In genomic region chr6:157594292-157594691, GRCh38 we compare ENCODE assay signal across 17 cellular contexts.
DNase-seq lines count a peak whose midpoint lies in the region; ATAC-seq and TF ChIP-seq lines count a peak whose summit lies in the region.
"Had no signal": no experiment of that assay in that cellular context is flagged by ENCODE, and none has a peak within 500 bp of the region (broad histone marks: within the 10 kb centered on the region; RNA-seq: fewer than 3 reads in every experiment).

No MANE protein-coding gene starts in this region.

- no peaks in the 10 kb centered on the region for H3K9me2 ChIP-seq in HCT116 (ENCODE audit: insufficient read depth)

- H3K4me1 Mint-ChIP-seq in activated CD4-positive, alpha-beta T cell treated with anti-CD3 and anti-CD28 coated beads, Interleukin-2, amount 10 ng/mL, durations not matched to agents 7 days and 5 days = peaks cover 12% of the 10 kb centered on the region
- peaks cover 6% of the 10 kb centered on the region for H3K4me1 Mint-ChIP-seq in activated CD4-positive, alpha-beta T cell treated with anti-CD3 and anti-CD28 coated beads, Interleukin-2, amount 10 ng/mL, durations not matched to agents 24 days and 14 days
- peaks cover 42% of the 10 kb centered on the region for H3K4me1 Mint-ChIP-seq in stimulated activated memory B cell treated with anti-CD40 and anti-IgM and Interleukin-4, amounts not matched to agents 10 μg/mL and 1 μg/mL and 100 μg/mL, for 72 hours

- POLR2A ChIA-PET in activated CD4-positive, alpha-beta T cell treated with anti-CD3 and anti-CD28 coated beads, Interleukin-2, amount 10 ng/mL, durations not matched to agents 7 days and 5 days (lab: Charles Lee) = no interaction called here
- POLR2A ChIA-PET in HCT116 (lab: Charles Lee) = no interaction called here

- no peaks in the 10 kb centered on the region for H3K27me3 Mint-ChIP-seq in activated CD4-positive, alpha-beta T cell treated with anti-CD3 and anti-CD28 coated beads, Interleukin-2, amount 10 ng/mL, durations not matched to agents 7 days and 5 days
- no peaks in the 10 kb centered on the region for H3K27me3 Mint-ChIP-seq in activated CD4-positive, alpha-beta T cell treated with anti-CD3 and anti-CD28 coated beads, Interleukin-2, amount 10 ng/mL, durations not matched to agents 24 days and 14 days
- no peaks in the 10 kb centered on the region for H3K27me3 Mint-ChIP-seq in stimulated activated memory B cell treated with anti-CD40 and anti-IgM and Interleukin-4, amounts not matched to agents 10 μg/mL and 1 μg/mL and 100 μg/mL, for 72 hours
- H3K27me3 Mint-ChIP-seq: CD8-positive, alpha-beta memory T cell had no signal

- H3K9me3 Mint-ChIP-seq in activated CD4-positive, alpha-beta T cell treated with anti-CD3 and anti-CD28 coated beads, Interleukin-2, amount 10 ng/mL, durations not matched to agents 7 days and 5 days = peaks cover 15% of the 10 kb centered on the region
- H3K9me3 Mint-ChIP-seq in activated CD4-positive, alpha-beta T cell treated with anti-CD3 and anti-CD28 coated beads, Interleukin-2, amount 10 ng/mL, durations not matched to agents 24 days and 14 days = peaks cover 11% of the 10 kb centered on the region
- H3K9me3 Mint-ChIP-seq in stimulated activated memory B cell treated with anti-CD40 and anti-IgM and Interleukin-4, amounts not matched to agents 10 μg/mL and 1 μg/mL and 100 μg/mL, for 72 hours = peaks cover 6% of the 10 kb centered on the region

- TF ChIP-seq POLR2A in HCT116 (IDR thresholded peaks at IDR 0.05; ENCODE audit: borderline replicate concordance, extremely low read depth, insufficient read depth, insufficient read length) = no peak

- H3K27me3 ChIP-seq in HCT116 (ENCODE audit: insufficient read depth, low read length) = no peaks in the 10 kb centered on the region
- H3K27me3 ChIP-seq: BLaER1 had no signal

- H3K4me3 Mint-ChIP-seq in activated CD4-positive, alpha-beta T cell treated with anti-CD3 and anti-CD28 coated beads, Interleukin-2, amount 10 ng/mL, durations not matched to agents 7 days and 5 days = no peak overlapping the region
- H3K4me3 Mint-ChIP-seq in activated CD4-positive, alpha-beta T cell treated with anti-CD3 and anti-CD28 coated beads, Interleukin-2, amount 10 ng/mL, durations not matched to agents 24 days and 14 days = no peak overlapping the region
- H3K4me3 Mint-ChIP-seq in stimulated activated memory B cell treated with anti-CD40 and anti-IgM and Interleukin-4, amounts not matched to agents 10 μg/mL and 1 μg/mL and 100 μg/mL, for 72 hours = no peak overlapping the region
- H3K4me3 Mint-ChIP-seq: CD8-positive, alpha-beta memory T cell had no signal

- no peak overlapping the region for H3K9ac ChIP-seq in HCT116 (ENCODE audit: low read length)
- H3K9ac ChIP-seq: BLaER1, GM23248 had no signal

- intact Hi-C loops in activated CD4-positive, alpha-beta T cell treated with anti-CD3 and anti-CD28 coated beads, Interleukin-2, amount 10 ng/mL, durations not matched to agents 24 days and 14 days (cut with micrococcal nuclease) = no loop called here
- intact Hi-C loops in HCT116 (cut with micrococcal nuclease) = no loop called here

- no peak for ATAC-seq in HCT116
- ATAC-seq in stimulated activated memory B cell treated with anti-CD40 and anti-IgM and Interleukin-4, amounts not matched to agents 10 μg/mL and 1 μg/mL and 100 μg/mL, for 72 hours = no peak
- ATAC-seq: HepG2 had no signal

- no peak for DNase-seq in activated CD4-positive, alpha-beta T cell treated with anti-CD3 and anti-CD28 coated beads, Interleukin-2, amount 10 ng/mL, durations not matched to agents 7 days and 5 days
- DNase-seq in activated CD4-positive, alpha-beta T cell treated with anti-CD3 and anti-CD28 coated beads, Interleukin-2, amount 10 ng/mL, durations not matched to agents 24 days and 14 days = no peak
- no peak for DNase-seq in HCT116 (ENCODE audit: low read depth, low spot score)
- peak; percentile 24 for DNase-seq in islet precursor cell
- DNase-seq in GM03348 (ENCODE audit: low spot score) = no peak
- no peak for DNase-seq in NCI-H69 (lab: John Stamatoyannopoulos, UW)
- DNase-seq in NCI-H2171 treated with DMSO at 0.1 percent for 48 hours (lab: John Stamatoyannopoulos, UW) = no peak
- DNase-seq: CD8-positive, alpha-beta memory T cell; DMS53; GF-D8; GM23248; H7; KBM-7 had no signal

- H3K4me2 ChIP-seq in HCT116 (ENCODE audit: low read length) = no peak overlapping the region
- H3K4me2 ChIP-seq: BLaER1 had no signal

- TF ChIP-seq RAD21 in HCT116 (IDR thresholded peaks at IDR 0.05; ENCODE audit: low read depth) = 0 out of 2 replicates have a peak, but pooled peaks have one; percentile 5

- no TSS peak for BruUV-seq in HCT116 (replicated peaks; lab: Mats Ljungman, UMichigan)

- no peak overlapping the region for H2AFZ ChIP-seq in HCT116 (ENCODE audit: low read depth, low read length, poor library complexity, severe bottlenecking)
- H2AFZ ChIP-seq: GM23248 had no signal

- no peak for TF ChIP-seq CTCF in HCT116 (IDR thresholded peaks at IDR 0.05 in 2 of 3, conservative IDR thresholded peaks at IDR 0.05 in 1 of 3; ENCODE audit: borderline replicate concordance in 1 of 3, insufficient read depth in 1 of 3, low read depth in 2 of 3, low read length in 2 of 3)

- no peaks in the 10 kb centered on the region for H3K36me3 ChIP-seq in HCT116 (ENCODE audit: control insufficient read depth in 1 of 2, insufficient read depth in 2 of 2, low read length in 2 of 2)

- no peak overlapping the region for H3K4me3 ChIP-seq in HCT116 (replicated peaks in 1 of 2; ENCODE audit: low read depth in 1 of 2, low read length in 2 of 2)
- H3K4me3 ChIP-seq: BLaER1, GM23248 had no signal

- H3K9me3 ChIP-seq in HCT116 (ENCODE audit: control insufficient read depth in 1 of 2, insufficient read depth in 1 of 2, low read depth in 1 of 2, low read length in 2 of 2) = no peaks in the 10 kb centered on the region; a peak in 2 of 4 replicates

- CTCF ChIA-PET in activated CD4-positive, alpha-beta T cell treated with anti-CD3 and anti-CD28 coated beads, Interleukin-2, amount 10 ng/mL, durations not matched to agents 7 days and 5 days (lab: Charles Lee) = interaction anchor here (0.7 to 2.2 kb wide), 3 partner anchors 18 to 427 kb away, joined by 3 to 6 read pairs (median 3); no protein-coding TSS in a partner anchor
- CTCF ChIA-PET in HCT116 (lab: Charles Lee) = no interaction called here

- no peaks in the 10 kb centered on the region for H3K4me1 ChIP-seq in HCT116 (ENCODE audit: control insufficient read depth in 1 of 2, insufficient read depth in 2 of 2, low read length in 2 of 2)

- no peaks in the 10 kb centered on the region for H3K79me2 ChIP-seq in HCT116 (ENCODE audit: insufficient read depth, low read length)

- RAD21 ChIA-PET in HCT116 (lab: Charles Lee; ENCODE audit: low non-redundant PET in 1 of 2, low total read pairs in 2 of 2, uncharacterized antibody in 2 of 2, unreplicated experiment in 2 of 2) = no interaction called here

- H3K36me3 Mint-ChIP-seq in activated CD4-positive, alpha-beta T cell treated with anti-CD3 and anti-CD28 coated beads, Interleukin-2, amount 10 ng/mL, durations not matched to agents 7 days and 5 days (ENCODE audit: low read depth) = peaks cover 19% of the 10 kb centered on the region
- H3K36me3 Mint-ChIP-seq in activated CD4-positive, alpha-beta T cell treated with anti-CD3 and anti-CD28 coated beads, Interleukin-2, amount 10 ng/mL, durations not matched to agents 24 days and 14 days (ENCODE audit: low read depth) = peaks cover 15% of the 10 kb centered on the region
- H3K36me3 Mint-ChIP-seq in stimulated activated memory B cell treated with anti-CD40 and anti-IgM and Interleukin-4, amounts not matched to agents 10 μg/mL and 1 μg/mL and 100 μg/mL, for 72 hours = peaks cover 65% of the 10 kb centered on the region

- H3K27ac ChIP-seq in HCT116 (ENCODE audit: low read depth, low read length) = no peak overlapping the region
- H3K27ac ChIP-seq: 22Rv1, BLaER1, GM23248 had no signal

- H3K27ac Mint-ChIP-seq in activated CD4-positive, alpha-beta T cell treated with anti-CD3 and anti-CD28 coated beads, Interleukin-2, amount 10 ng/mL, durations not matched to agents 7 days and 5 days = peak overlapping the region; percentile 15
- no peak overlapping the region for H3K27ac Mint-ChIP-seq in activated CD4-positive, alpha-beta T cell treated with anti-CD3 and anti-CD28 coated beads, Interleukin-2, amount 10 ng/mL, durations not matched to agents 24 days and 14 days
- H3K27ac Mint-ChIP-seq in stimulated activated memory B cell treated with anti-CD40 and anti-IgM and Interleukin-4, amounts not matched to agents 10 μg/mL and 1 μg/mL and 100 μg/mL, for 72 hours = peak overlapping the region; percentile 81

- no peaks in the 10 kb centered on the region for H4K20me1 ChIP-seq in HCT116 (ENCODE audit: insufficient read depth)
- H4K20me1 ChIP-seq: BLaER1 had no signal

TF ChIP-seq in HCT116, 20 proteins besides CTCF, POLR2A, EP300 and RAD21 (continues in another document):
- TF ChIP-seq MAX (IDR thresholded peaks at IDR 0.05) (no peak), ZNF274 (IDR thresholded peaks at IDR 0.05; ENCODE audit: low read depth, low read length) (no peak), EZH2phosphoT487 (IDR thresholded peaks at IDR 0.05; ENCODE audit: borderline replicate concordance) (no peak), ZBTB33 (IDR thresholded peaks at IDR 0.05; ENCODE audit: extremely low read depth, insufficient replicate concordance, low read length) (no peak), JUND (IDR thresholded peaks at IDR 0.05) (no peak), ATF3 (IDR thresholded peaks at IDR 0.05) (no peak), ZFX (IDR thresholded peaks at IDR 0.05) (no peak), POLR2AphosphoS5 (IDR thresholded peaks at IDR 0.05; ENCODE audit: low read depth, low read length) (no peak)
